3 cellular contexts compared by ENCODE assay signal in the genomic region with DNA sequence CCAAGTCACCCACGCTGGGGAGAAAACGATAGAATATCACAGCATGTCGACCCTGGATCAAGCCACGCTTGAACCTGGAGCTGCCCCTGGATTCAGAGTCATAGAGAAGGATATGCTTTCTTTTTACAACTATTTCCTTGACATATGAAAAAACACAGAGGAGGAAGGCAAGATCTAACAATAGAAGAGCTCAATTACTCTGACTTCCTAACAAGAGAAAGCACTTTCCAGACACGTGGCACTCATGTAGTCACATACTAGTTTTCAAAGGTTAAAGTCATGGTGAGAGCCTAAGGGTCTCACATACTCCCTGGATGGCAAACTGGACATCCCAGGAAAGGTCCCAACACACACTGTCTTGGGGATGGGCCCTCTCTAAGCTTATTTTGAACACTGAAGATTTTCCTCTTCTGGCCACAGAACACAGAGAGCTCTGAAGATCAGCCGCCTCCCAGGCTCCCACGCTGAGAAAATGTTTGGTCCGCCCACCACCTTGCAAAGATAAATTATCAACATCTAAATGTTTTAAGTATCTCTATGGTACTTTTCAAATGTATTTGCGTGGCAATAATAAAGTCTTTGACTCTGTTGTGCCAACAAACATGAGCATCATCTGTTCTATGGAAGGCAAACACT.
TF ChIP-seq lines count a peak whose summit lies in the region.

No MANE protein-coding gene starts in this region.

TF ChIP-seq in SK-N-SH, 30 proteins besides CTCF, POLR2A, EP300 and RAD21 (continues in another document):
- no peak for TF ChIP-seq SMC3 (IDR thresholded peaks at IDR 0.05; ENCODE audit: low read depth, low read length)
- TF ChIP-seq, protein P1, sequence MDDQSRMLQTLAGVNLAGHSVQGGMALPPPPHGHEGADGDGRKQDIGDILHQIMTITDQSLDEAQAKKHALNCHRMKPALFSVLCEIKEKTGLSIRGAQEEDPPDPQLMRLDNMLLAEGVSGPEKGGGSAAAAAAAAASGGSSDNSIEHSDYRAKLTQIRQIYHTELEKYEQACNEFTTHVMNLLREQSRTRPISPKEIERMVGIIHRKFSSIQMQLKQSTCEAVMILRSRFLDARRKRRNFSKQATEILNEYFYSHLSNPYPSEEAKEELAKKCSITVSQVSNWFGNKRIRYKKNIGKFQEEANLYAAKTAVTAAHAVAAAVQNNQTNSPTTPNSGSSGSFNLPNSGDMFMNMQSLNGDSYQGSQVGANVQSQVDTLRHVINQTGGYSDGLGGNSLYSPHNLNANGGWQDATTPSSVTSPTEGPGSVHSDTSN (IDR thresholded peaks at IDR 0.05), result no peak
- TF ChIP-seq FOSL2 (IDR thresholded peaks at IDR 0.05; ENCODE audit: borderline replicate concordance, low read depth), result no peak
- TF ChIP-seq, protein P2, sequence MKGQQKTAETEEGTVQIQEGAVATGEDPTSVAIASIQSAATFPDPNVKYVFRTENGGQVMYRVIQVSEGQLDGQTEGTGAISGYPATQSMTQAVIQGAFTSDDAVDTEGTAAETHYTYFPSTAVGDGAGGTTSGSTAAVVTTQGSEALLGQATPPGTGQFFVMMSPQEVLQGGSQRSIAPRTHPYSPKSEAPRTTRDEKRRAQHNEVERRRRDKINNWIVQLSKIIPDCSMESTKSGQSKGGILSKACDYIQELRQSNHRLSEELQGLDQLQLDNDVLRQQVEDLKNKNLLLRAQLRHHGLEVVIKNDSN (IDR thresholded peaks at IDR 0.05; ENCODE audit: borderline replicate concordance, low read depth), result no peak
- no peak for TF ChIP-seq NRF1 (IDR thresholded peaks at IDR 0.05; ENCODE audit: low read depth, low read length)
- TF ChIP-seq MXI1 (IDR thresholded peaks at IDR 0.05; ENCODE audit: low read depth, low read length), result no peak
- no peak for TF ChIP-seq TCF12 (IDR thresholded peaks at IDR 0.05)
- no peak for TF ChIP-seq FOXM1 (IDR thresholded peaks at IDR 0.05; ENCODE audit: low read depth)
- no peak for TF ChIP-seq RFX5 (IDR thresholded peaks at IDR 0.05; ENCODE audit: low read length)
- TF ChIP-seq, protein P3, sequence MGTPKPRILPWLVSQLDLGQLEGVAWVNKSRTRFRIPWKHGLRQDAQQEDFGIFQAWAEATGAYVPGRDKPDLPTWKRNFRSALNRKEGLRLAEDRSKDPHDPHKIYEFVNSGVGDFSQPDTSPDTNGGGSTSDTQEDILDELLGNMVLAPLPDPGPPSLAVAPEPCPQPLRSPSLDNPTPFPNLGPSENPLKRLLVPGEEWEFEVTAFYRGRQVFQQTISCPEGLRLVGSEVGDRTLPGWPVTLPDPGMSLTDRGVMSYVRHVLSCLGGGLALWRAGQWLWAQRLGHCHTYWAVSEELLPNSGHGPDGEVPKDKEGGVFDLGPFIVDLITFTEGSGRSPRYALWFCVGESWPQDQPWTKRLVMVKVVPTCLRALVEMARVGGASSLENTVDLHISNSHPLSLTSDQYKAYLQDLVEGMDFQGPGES (IDR thresholded peaks at IDR 0.05; ENCODE audit: low read depth, low read length), result no peak
- TF ChIP-seq, protein P4, sequence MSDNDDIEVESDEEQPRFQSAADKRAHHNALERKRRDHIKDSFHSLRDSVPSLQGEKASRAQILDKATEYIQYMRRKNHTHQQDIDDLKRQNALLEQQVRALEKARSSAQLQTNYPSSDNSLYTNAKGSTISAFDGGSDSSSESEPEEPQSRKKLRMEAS (IDR thresholded peaks at IDR 0.05; ENCODE audit: low read depth), result no peak
- TF ChIP-seq EZH2phosphoT487 (IDR thresholded peaks at IDR 0.05; ENCODE audit: borderline replicate concordance, low read depth), result no peak
- TF ChIP-seq JUND (IDR thresholded peaks at IDR 0.05), result no peak
- TF ChIP-seq, protein P5, sequence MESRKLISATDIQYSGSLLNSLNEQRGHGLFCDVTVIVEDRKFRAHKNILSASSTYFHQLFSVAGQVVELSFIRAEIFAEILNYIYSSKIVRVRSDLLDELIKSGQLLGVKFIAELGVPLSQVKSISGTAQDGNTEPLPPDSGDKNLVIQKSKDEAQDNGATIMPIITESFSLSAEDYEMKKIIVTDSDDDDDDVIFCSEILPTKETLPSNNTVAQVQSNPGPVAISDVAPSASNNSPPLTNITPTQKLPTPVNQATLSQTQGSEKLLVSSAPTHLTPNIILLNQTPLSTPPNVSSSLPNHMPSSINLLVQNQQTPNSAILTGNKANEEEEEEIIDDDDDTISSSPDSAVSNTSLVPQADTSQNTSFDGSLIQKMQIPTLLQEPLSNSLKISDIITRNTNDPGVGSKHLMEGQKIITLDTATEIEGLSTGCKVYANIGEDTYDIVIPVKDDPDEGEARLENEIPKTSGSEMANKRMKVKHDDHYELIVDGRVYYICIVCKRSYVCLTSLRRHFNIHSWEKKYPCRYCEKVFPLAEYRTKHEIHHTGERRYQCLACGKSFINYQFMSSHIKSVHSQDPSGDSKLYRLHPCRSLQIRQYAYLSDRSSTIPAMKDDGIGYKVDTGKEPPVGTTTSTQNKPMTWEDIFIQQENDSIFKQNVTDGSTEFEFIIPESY (IDR thresholded peaks at IDR 0.05; ENCODE audit: borderline replicate concordance, low read depth), result no peak
- TF ChIP-seq GATA2 (CRISPR knock-in tag; IDR thresholded peaks at IDR 0.05), result no peak
- TF ChIP-seq RXRA (IDR thresholded peaks at IDR 0.05; ENCODE audit: borderline replicate concordance, low read depth), result no peak

TF ChIP-seq in SK-N-SH treated with all-trans-retinoic acid at 6 μM for 48 hours, 23 proteins besides CTCF, POLR2A, EP300 and RAD21:
- TF ChIP-seq CSDC2 (CRISPR knock-in tag; IDR thresholded peaks at IDR 0.05) (no peak), BACH2 (CRISPR knock-in tag; IDR thresholded peaks at IDR 0.05; ENCODE audit: borderline replicate concordance) (no peak), ZNF70 (CRISPR knock-in tag; IDR thresholded peaks at IDR 0.05) (no peak), ESRRG (CRISPR knock-in tag; IDR thresholded peaks at IDR 0.05) (no peak), GLIS3 (CRISPR knock-in tag; IDR thresholded peaks at IDR 0.05) (no peak), TCF4 (CRISPR knock-in tag; IDR thresholded peaks at IDR 0.05; ENCODE audit: borderline replicate concordance) (no peak), ISL1 (CRISPR knock-in tag; IDR thresholded peaks at IDR 0.05) (no peak), TOX (CRISPR knock-in tag; IDR thresholded peaks at IDR 0.05; ENCODE audit: borderline replicate concordance) (no peak)
- TF ChIP-seq, protein P6, sequence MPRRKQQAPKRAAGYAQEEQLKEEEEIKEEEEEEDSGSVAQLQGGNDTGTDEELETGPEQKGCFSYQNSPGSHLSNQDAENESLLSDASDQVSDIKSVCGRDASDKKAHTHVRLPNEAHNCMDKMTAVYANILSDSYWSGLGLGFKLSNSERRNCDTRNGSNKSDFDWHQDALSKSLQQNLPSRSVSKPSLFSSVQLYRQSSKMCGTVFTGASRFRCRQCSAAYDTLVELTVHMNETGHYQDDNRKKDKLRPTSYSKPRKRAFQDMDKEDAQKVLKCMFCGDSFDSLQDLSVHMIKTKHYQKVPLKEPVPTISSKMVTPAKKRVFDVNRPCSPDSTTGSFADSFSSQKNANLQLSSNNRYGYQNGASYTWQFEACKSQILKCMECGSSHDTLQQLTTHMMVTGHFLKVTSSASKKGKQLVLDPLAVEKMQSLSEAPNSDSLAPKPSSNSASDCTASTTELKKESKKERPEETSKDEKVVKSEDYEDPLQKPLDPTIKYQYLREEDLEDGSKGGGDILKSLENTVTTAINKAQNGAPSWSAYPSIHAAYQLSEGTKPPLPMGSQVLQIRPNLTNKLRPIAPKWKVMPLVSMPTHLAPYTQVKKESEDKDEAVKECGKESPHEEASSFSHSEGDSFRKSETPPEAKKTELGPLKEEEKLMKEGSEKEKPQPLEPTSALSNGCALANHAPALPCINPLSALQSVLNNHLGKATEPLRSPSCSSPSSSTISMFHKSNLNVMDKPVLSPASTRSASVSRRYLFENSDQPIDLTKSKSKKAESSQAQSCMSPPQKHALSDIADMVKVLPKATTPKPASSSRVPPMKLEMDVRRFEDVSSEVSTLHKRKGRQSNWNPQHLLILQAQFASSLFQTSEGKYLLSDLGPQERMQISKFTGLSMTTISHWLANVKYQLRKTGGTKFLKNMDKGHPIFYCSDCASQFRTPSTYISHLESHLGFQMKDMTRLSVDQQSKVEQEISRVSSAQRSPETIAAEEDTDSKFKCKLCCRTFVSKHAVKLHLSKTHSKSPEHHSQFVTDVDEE (CRISPR knock-in tag; IDR thresholded peaks at IDR 0.05), result no peak
- TF ChIP-seq, protein P7, sequence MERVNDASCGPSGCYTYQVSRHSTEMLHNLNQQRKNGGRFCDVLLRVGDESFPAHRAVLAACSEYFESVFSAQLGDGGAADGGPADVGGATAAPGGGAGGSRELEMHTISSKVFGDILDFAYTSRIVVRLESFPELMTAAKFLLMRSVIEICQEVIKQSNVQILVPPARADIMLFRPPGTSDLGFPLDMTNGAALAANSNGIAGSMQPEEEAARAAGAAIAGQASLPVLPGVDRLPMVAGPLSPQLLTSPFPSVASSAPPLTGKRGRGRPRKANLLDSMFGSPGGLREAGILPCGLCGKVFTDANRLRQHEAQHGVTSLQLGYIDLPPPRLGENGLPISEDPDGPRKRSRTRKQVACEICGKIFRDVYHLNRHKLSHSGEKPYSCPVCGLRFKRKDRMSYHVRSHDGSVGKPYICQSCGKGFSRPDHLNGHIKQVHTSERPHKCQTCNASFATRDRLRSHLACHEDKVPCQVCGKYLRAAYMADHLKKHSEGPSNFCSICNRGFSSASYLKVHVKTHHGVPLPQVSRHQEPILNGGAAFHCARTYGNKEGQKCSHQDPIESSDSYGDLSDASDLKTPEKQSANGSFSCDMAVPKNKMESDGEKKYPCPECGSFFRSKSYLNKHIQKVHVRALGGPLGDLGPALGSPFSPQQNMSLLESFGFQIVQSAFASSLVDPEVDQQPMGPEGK (CRISPR knock-in tag; IDR thresholded peaks at IDR 0.05; ENCODE audit: borderline replicate concordance), result no peak
- TF ChIP-seq, protein P8, sequence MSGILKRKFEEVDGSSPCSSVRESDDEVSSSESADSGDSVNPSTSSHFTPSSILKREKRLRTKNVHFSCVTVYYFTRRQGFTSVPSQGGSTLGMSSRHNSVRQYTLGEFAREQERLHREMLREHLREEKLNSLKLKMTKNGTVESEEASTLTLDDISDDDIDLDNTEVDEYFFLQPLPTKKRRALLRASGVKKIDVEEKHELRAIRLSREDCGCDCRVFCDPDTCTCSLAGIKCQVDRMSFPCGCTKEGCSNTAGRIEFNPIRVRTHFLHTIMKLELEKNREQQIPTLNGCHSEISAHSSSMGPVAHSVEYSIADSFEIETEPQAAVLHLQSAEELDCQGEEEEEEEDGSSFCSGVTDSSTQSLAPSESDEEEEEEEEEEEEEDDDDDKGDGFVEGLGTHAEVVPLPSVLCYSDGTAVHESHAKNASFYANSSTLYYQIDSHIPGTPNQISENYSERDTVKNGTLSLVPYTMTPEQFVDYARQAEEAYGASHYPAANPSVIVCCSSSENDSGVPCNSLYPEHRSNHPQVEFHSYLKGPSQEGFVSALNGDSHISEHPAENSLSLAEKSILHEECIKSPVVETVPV (CRISPR knock-in tag; IDR thresholded peaks at IDR 0.05), result no peak

TF ChIP-seq in H1, 55 proteins besides CTCF, POLR2A, EP300 and RAD21:
- TF ChIP-seq RNF2 (IDR thresholded peaks at IDR 0.05; ENCODE audit: borderline replicate concordance, low read depth, low read length, missing control alignments, poor library complexity, severe bottlenecking) (no peak), NRF1 (IDR thresholded peaks at IDR 0.05; ENCODE audit: low read depth, low read length) (no peak), HDAC2 (IDR thresholded peaks at IDR 0.05; ENCODE audit: borderline replicate concordance in 1 of 2, low read depth in 2 of 2, low read length in 2 of 2) (no peak), CREB1 (IDR thresholded peaks at IDR 0.05) (no peak), CTBP2 (IDR thresholded peaks at IDR 0.05; ENCODE audit: borderline replicate concordance, insufficient read depth, insufficient read length, low read length) (no peak), GABPA (IDR thresholded peaks at IDR 0.05; ENCODE audit: borderline replicate concordance, insufficient read depth, low read length) (no peak)
